8 cellular contexts compared by ENCODE assay signal in the genomic region with DNA sequence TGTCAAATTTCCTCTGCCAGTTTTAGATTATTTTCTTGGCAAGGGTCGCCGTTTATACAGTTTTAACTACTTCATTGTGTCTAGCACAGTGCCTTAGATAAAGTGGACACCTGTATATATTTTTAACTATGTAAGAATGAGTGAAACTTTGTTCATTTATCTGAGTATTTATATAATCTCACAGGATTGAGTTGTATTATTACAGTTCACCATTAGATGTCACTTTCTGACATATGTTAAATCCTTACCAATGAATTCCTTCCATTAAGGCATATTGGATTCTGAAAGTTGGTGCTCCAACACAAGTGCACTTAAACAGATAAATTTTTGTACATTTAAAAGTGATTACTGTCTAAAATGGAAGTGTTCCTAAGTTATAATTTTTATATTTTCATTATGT. TPM values are rescaled to one million over a fixed set of nuclear protein-coding genes. Genes with fewer than 3 reads are reported as not detected.
DNase-seq lines count a peak whose midpoint lies in the region; ATAC-seq, FAIRE-seq and TF ChIP-seq lines count a peak whose summit lies in the region.

No MANE protein-coding gene starts in this region.

- peak; percentile 30 to 33 for DNase-seq in A549 (ENCODE audit: low read depth in 1 of 2, low spot score in 1 of 2)
- peak; percentile 20 for DNase-seq in GM12865 (ENCODE audit: low read depth)
- peak; percentile 28 for DNase-seq in SK-N-DZ (ENCODE audit: low spot score)
- DNase-seq in glutamatergic neuron = no peak
- DNase-seq in OCI-M2 (lab: John Stamatoyannopoulos, UW; ENCODE audit: unreplicated experiment) = no peak
- DNase-seq in anterior cingulate cortex (lab: John Stamatoyannopoulos, UW) = no peak
- DNase-seq in ovary = no peak

- TF ChIP-seq CTCF in A549 (IDR thresholded peaks at IDR 0.05) (peak; percentile 61), GM12865 (IDR thresholded peaks at IDR 0.05; ENCODE audit: insufficient read depth, low read depth, low read length, missing control alignments) (no peak), glutamatergic neuron (IDR thresholded peaks at IDR 0.05; ENCODE audit: partially characterized antibody, unreplicated experiment) (peak; percentile 32), ovary (IDR thresholded peaks at IDR 0.05) (peak in 1 of 3 donors; percentile 19)

- no peak overlapping the region for H3K4me2 ChIP-seq in A549

- 6% methylated on average over 2 of the region's 2 CpGs for WGBS in A549 (ENCODE audit: missing lambda C conversion rate)
- 34 to 41% (median 38%) methylated on average over 2 of the region's 2 CpGs for WGBS in ovary, 3 donors

- peak in 1 of 2 experiments; percentile 59; a peak in 2 of 6 replicates for ATAC-seq in A549
- no peak for ATAC-seq in GM18870 (IDR thresholded peaks at IDR 0.05; ENCODE audit: unreplicated experiment)

- POLR2A ChIA-PET in A549 (lab: Yijun Ruan, JAX) = no interaction called here

- intact Hi-C loops in ovary (cut with DNase I) = no loop called here

- FAIRE-seq in A549 (lab: Jason Lieb, UNC) = no peak

- H3K36me3 ChIP-seq in ovary = no peaks in the 10 kb centered on the region

- no peak overlapping the region for H3K27ac ChIP-seq in A549
- H3K27ac ChIP-seq in ovary = no peak overlapping the region

- H3K9me3 ChIP-seq in A549 (no peaks in the 10 kb centered on the region), ovary (no peaks in the 10 kb centered on the region)

- H3K4me1 Mint-ChIP-seq in glutamatergic neuron (ENCODE audit: low read depth, unreplicated experiment) = no peaks in the 10 kb centered on the region

- H3K4me3 ChIP-seq in A549 (no peak overlapping the region), GM12865 (ENCODE audit: low read depth, low read length) (no peak overlapping the region), ovary (no peak overlapping the region)

- TF ChIP-seq POLR2A in A549 (IDR thresholded peaks at IDR 0.05; ENCODE audit: low read length) (no peak), ovary (IDR thresholded peaks at IDR 0.05) (no peak)

- no peak overlapping the region for H3K4me3 Mint-ChIP-seq in glutamatergic neuron (ENCODE audit: unreplicated experiment)

- TF ChIP-seq EP300 in A549 (IDR thresholded peaks at IDR 0.05) (no peak), ovary (IDR thresholded peaks at IDR 0.05) (no peak)

- TF ChIP-seq RAD21 in A549 (conservative IDR thresholded peaks at IDR 0.05 in 1 of 2, IDR thresholded peaks at IDR 0.05 in 1 of 2) = peak; percentile 44 to 55; a peak in 4 of 5 replicates

- H3K4me1 ChIP-seq in A549 = no peaks in the 10 kb centered on the region
- H3K4me1 ChIP-seq in ovary (ENCODE audit: insufficient read depth) = no peaks in the 10 kb centered on the region

- H3K27me3 Mint-ChIP-seq in glutamatergic neuron (ENCODE audit: unreplicated experiment) = no peaks in the 10 kb centered on the region

- H3K27ac Mint-ChIP-seq in glutamatergic neuron (ENCODE audit: unreplicated experiment) = no peak overlapping the region

- H3K27me3 ChIP-seq in ovary = no peaks in the 10 kb centered on the region

- CTCF ChIA-PET in A549 (lab: Yijun Ruan, JAX) = no interaction called here

- no peaks in the 10 kb centered on the region for H3K36me3 Mint-ChIP-seq in glutamatergic neuron (ENCODE audit: unreplicated experiment)

- H3K9me3 Mint-ChIP-seq in glutamatergic neuron (ENCODE audit: unreplicated experiment) = peaks cover 2% of the 10 kb centered on the region

TF ChIP-seq in A549, 52 proteins besides CTCF, POLR2A, EP300 and RAD21:
- no peak for TF ChIP-seq TFCP2L1 (CRISPR knock-in tag; IDR thresholded peaks at IDR 0.05)
- no peak for TF ChIP-seq FOSL2 (IDR thresholded peaks at IDR 0.05)
- TF ChIP-seq FOSL2 (CRISPR knock-in tag; IDR thresholded peaks at IDR 0.05) = no peak
- TF ChIP-seq SMC3 (IDR thresholded peaks at IDR 0.05) = peak; percentile 39; the same call in 2 of the 3 replicates
- no peak for TF ChIP-seq ZC3H11A (IDR thresholded peaks at IDR 0.05)

RNA-seq across cellular contexts. Expression of gene ZMYND11, which starts 43.0 kb away (rescaled TPM):
- polyA plus RNA-seq in A549 (2011; rRNA removed) = 77.1 and 99.7 TPM in 2 replicates
- polyA plus RNA-seq in A549 (2012; cell fraction: cytosol; rRNA removed) = 22.7 and 23.3 TPM in 2 replicates
- polyA plus RNA-seq in A549 (2012; cell fraction: nucleus; rRNA removed) = 9.8 and 12.1 TPM in 2 replicates
- polyA plus RNA-seq in A549 (2017; fragmentation: RNase III; extraction: RNeasy Plus Mini Kit Qiagen cat#74134 plus additional on column Dnase treatment) = 47.5 to 49.6 TPM (median 47.7 TPM) in 3 replicates
- 29.6 and 32.5 TPM in 2 replicates for polyA minus RNA-seq in A549 (2011; rRNA and poly(A)+ RNA removed)
- 37.0 and 41.4 TPM in 2 replicates for polyA plus RNA-seq in SK-N-DZ (2014; cell fraction: cytosol; rRNA removed)
- 42.4 and 46.0 TPM in 2 replicates for polyA plus RNA-seq in SK-N-DZ (2014; cell fraction: nucleus; rRNA removed)
- total RNA-seq in glutamatergic neuron (ENCODE audit: unreplicated experiment) = 26.6 TPM
- total RNA-seq in ovary = 10 to 100 TPM; 48.4 to 93.6 (median 83.5) TPM
- polyA plus RNA-seq in ovary = 10 to 100 TPM; 50.7 to 92.4 TPM

Comparison
In these comparisons a context has a peak if more than half of its experiments do, and no peak if none do; other contexts are left out.
1. DNase-seq: peak in A549 (2 of 2), GM12865 (single experiment) and SK-N-DZ (single experiment); none in glutamatergic neuron (single experiment), OCI-M2 (single experiment), anterior cingulate cortex (0 of 58) and ovary (0 of 5).